11 cellular contexts compared by ENCODE assay signal in the genomic region with DNA sequence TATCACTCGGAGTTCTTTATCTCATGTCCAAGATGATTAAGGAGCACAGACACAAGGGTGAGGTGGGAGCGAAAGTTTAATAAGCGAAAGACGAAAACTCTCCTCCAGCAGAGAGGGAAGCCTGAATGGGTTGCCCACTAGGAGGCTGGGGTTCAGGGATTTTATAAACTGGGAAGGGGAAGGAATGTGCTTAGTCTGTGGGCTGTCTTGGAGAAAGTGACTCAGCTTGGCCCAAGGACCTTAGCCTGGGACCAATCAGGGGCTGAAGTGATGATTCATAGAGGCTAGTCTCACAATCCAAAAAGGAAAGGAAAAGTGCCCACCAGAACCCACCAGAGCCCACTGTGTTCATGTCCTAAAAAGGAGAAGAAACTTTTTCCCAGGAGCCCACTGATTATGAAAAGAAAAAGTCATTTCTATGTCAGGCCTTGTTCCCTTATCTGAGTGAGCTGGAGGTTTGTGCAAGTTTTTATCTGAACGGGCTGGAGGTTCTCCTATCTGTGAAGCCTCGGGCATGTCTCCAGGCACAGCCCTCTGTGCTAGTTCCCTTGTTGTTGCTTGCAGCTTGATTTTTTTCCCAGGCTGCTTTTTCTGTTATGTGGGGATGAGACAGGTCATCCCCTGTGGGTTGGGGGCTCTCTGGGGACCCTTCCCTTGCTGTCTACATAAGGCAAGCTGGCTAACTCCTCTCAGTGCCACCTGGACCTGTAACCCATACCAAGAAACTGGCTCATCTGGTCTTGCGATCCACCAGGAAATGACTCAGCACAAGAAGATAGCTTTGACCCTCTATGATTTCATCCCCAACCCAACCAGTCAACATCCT. TPM values are rescaled to one million over a fixed set of nuclear protein-coding genes. Genes with fewer than 3 reads are reported as not detected.
DNase-seq lines count a peak whose midpoint lies in the region; TF ChIP-seq lines count a peak whose summit lies in the region.
"Had no signal": no experiment of that assay in that cellular context is flagged by ENCODE, and none has a peak within 500 bp of the region (broad histone marks: within the 10 kb centered on the region; RNA-seq: fewer than 3 reads in every experiment).

No MANE protein-coding gene starts in this region.

- peak overlapping the region; percentile 70 for H2AFZ ChIP-seq in PC-9

- no peak overlapping the region for H3K4me3 Mint-ChIP-seq in Caco-2 (ENCODE audit: unreplicated experiment)
- H3K4me3 Mint-ChIP-seq: memory B cell had no signal

- no peaks in the 10 kb centered on the region for H3K4me1 Mint-ChIP-seq in Caco-2 (ENCODE audit: low read depth, unreplicated experiment)

- peak overlapping the region; percentile 77 for H3K4me2 ChIP-seq in PC-9

- TF ChIP-seq POLR2A in ovary (IDR thresholded peaks at IDR 0.05), result no peak

- intact Hi-C loops in Caco-2 (cut with micrococcal nuclease; ENCODE audit: unreplicated experiment) (loop anchor here (2.0 kb wide), 1 partner anchor 63 kb away; no protein-coding TSS in a partner anchor), PC-9 (cut with micrococcal nuclease; ENCODE audit: unreplicated experiment) (no loop called here), ovary (cut with DNase I) (loop anchor here in 3 of 4 donors (2.0 to 10.0 kb wide), 4 partner anchors 45 to 101 kb away; no protein-coding TSS in a partner anchor)

- H3K4me1 ChIP-seq in Caco-2, result no peaks in the 10 kb centered on the region
- peaks cover 35% of the 10 kb centered on the region for H3K4me1 ChIP-seq in PC-9 (replicated peaks; ENCODE audit: insufficient read depth)
- H3K4me1 ChIP-seq in ovary (ENCODE audit: insufficient read depth), result peaks cover 5% of the 10 kb centered on the region

- H3K9me3 Mint-ChIP-seq in Caco-2 (ENCODE audit: unreplicated experiment), result peaks cover 18% of the 10 kb centered on the region

- H3K9me3 ChIP-seq in Caco-2 (peaks cover 14% of the 10 kb centered on the region; the same call in 1 of the 2 replicates), PC-9 (ENCODE audit: insufficient read depth, low read depth) (peaks cover 38% of the 10 kb centered on the region), ovary (no peaks in the 10 kb centered on the region)

- peak overlapping the region; percentile 41 for H3K27ac Mint-ChIP-seq in Caco-2 (ENCODE audit: unreplicated experiment)
- H3K27ac Mint-ChIP-seq: memory B cell had no signal

- TF ChIP-seq EP300 in ovary (IDR thresholded peaks at IDR 0.05), result no peak

- H3K4me3 ChIP-seq in Caco-2 (ENCODE audit: low read depth, low read length) (no peak overlapping the region), PC-9 (peak overlapping the region; percentile 29; the same call in 1 of the 2 replicates), ovary (no peak overlapping the region), H7 (ENCODE audit: insufficient read depth, low read depth, low read length) (no peak overlapping the region)

- CTCF ChIA-PET in Caco-2 (lab: Charles Lee), result no interaction called here
- CTCF ChIA-PET in PC-9 (lab: Charles Lee), result interaction anchor here (0.9 kb wide), 1 partner anchor 60 kb away, joined by 3 read pairs; no protein-coding TSS in a partner anchor

- no peaks in the 10 kb centered on the region for H3K27me3 Mint-ChIP-seq in Caco-2 (ENCODE audit: insufficient read depth, unreplicated experiment)
- H3K27me3 Mint-ChIP-seq: memory B cell had no signal

- BruUV-seq in Caco-2 (replicated peaks; lab: Mats Ljungman, UMichigan) (no TSS peak), PC-9 (replicated peaks; lab: Mats Ljungman, UMichigan) (TSS peak; percentile 90)

- H3K36me3 ChIP-seq in Caco-2 (ENCODE audit: control insufficient read depth, insufficient read depth, low read length) (no peaks in the 10 kb centered on the region), PC-9 (ENCODE audit: low read depth) (no peaks in the 10 kb centered on the region), ovary (no peaks in the 10 kb centered on the region), H7 (replicated peaks; ENCODE audit: control insufficient read depth, insufficient read depth, low read length) (no peaks in the 10 kb centered on the region)

- H3K27me3 ChIP-seq in Caco-2 (replicated peaks; ENCODE audit: control insufficient read depth, insufficient read depth, low read length), result no peaks in the 10 kb centered on the region
- H3K27me3 ChIP-seq in PC-9 (ENCODE audit: insufficient read depth, low read depth), result no peaks in the 10 kb centered on the region
- no peaks in the 10 kb centered on the region for H3K27me3 ChIP-seq in ovary
- no peaks in the 10 kb centered on the region for H3K27me3 ChIP-seq in H7 (ENCODE audit: control insufficient read depth, insufficient read depth, low read length)

- DNase-seq in Caco-2 (no peak), PC-9 (peak; percentile 27 to 69), fibroblast of peridontal ligament (ENCODE audit: extremely low read depth) (peak; percentile 91), ovary (peak; percentile 54 to 75 (median 71)), H7 (no peak), DMS114 treated with DMSO at 0.1 percent for 48 hours (lab: John Stamatoyannopoulos, UW; ENCODE audit: unreplicated experiment) (no peak), NCI-H2196 treated with DMSO at 0.1 percent for 48 hours (lab: John Stamatoyannopoulos, UW; ENCODE audit: unreplicated experiment) (no peak)
- no peak for DNase-seq in activated T-cell treated with anti-CD3 and anti-CD28 coated beads, Interleukin-2, amount 50 U/mL, for 48 hours
- DNase-seq: activated gamma-delta T cell treated with Interleukin-2 at 50 U/mL for 16 hours, NCI-H82 had no signal

- no peaks in the 10 kb centered on the region for H3K79me2 ChIP-seq in PC-9 (ENCODE audit: low read depth)

- H3F3A ChIP-seq in PC-9 (ENCODE audit: insufficient read depth, low read depth), result peaks cover 26% of the 10 kb centered on the region

- no peaks in the 10 kb centered on the region for H3K9me2 ChIP-seq in PC-9 (ENCODE audit: insufficient read depth)

- no peaks in the 10 kb centered on the region for H3K36me3 Mint-ChIP-seq in Caco-2 (ENCODE audit: insufficient read depth, unreplicated experiment)
- H3K36me3 Mint-ChIP-seq: memory B cell had no signal

- 17 to 39% (median 35%) methylated on average over 7 of the region's 7 CpGs for WGBS in ovary, 3 donors

- H3K27ac ChIP-seq in PC-9 (peak overlapping the region; percentile 94), ovary (peak overlapping the region; percentile 72)

- POLR2A ChIA-PET in Caco-2 (lab: Charles Lee) (no interaction called here), PC-9 (lab: Charles Lee; ENCODE audit: unreplicated experiment) (interaction anchor here (0.6 kb wide), 1 partner anchor 8 kb away, joined by 3 read pairs; the partner anchor contains the start of gene GOLGA5)

- no peaks in the 10 kb centered on the region for H4K20me1 ChIP-seq in PC-9 (ENCODE audit: insufficient read depth)

- TF ChIP-seq CTCF in Caco-2 (IDR thresholded peaks at IDR 0.05; ENCODE audit: insufficient read depth in 1 of 2, low read depth in 1 of 2, low read length in 1 of 2, severe bottlenecking in 1 of 2, unreplicated experiment in 1 of 2) (no peak), PC-9 (conservative IDR thresholded peaks at IDR 0.05) (no peak), ovary (IDR thresholded peaks at IDR 0.05) (no peak)

RNA-seq across cellular contexts. Expression of gene GOLGA5, which starts 8.3 kb away (rescaled TPM):
- total RNA-seq in Caco-2 (2022) (25.8 and 33.1 TPM in 2 replicates), PC-9 (2021) (17.2 and 22.6 TPM in 2 replicates), ovary (10 to 100 TPM; 24.6 to 31.1 (median 25.9) TPM)
- polyA plus RNA-seq in ovary, result 10 to 100 TPM; 19.6 to 31.2 TPM
- total RNA-seq in H7 (2014; rRNA removed; shearing (Covaris generic)), result 30.0 and 46.1 TPM in 2 replicates

RNA-seq across cellular contexts. Expression of gene LGMN, which starts 37.4 kb away (rescaled TPM):
- total RNA-seq in Caco-2 (2022) (84.2 and 94.2 TPM in 2 replicates), PC-9 (2021) (48.8 and 50.8 TPM in 2 replicates), ovary (10 to 100 TPM; 27.3 to 57.2 (median 43.5) TPM)
- polyA plus RNA-seq in ovary, result 100 to 1,000 TPM in 1 of 2 donors, 10 to 100 TPM in 1; 49.1 to 231 TPM
- total RNA-seq in H7 (2014; rRNA removed; shearing (Covaris generic)), result 57.4 and 60.6 TPM in 2 replicates

Comparison
In these comparisons a context has a peak if more than half of its experiments do, and no peak if none do; other contexts are left out.
1. DNase-seq: peak in PC-9 (2 of 2), fibroblast of peridontal ligament (single experiment) and ovary (5 of 5); none in Caco-2 (0 of 2), activated T-cell treated with anti-CD3 and anti-CD28 coated beads, Interleukin-2, amount 50 U/mL, for 48 hours (0 of 2), H7 (single experiment), DMS114 treated with DMSO at 0.1 percent for 48 hours (single experiment) and NCI-H2196 treated with DMSO at 0.1 percent for 48 hours (single experiment).